In the genomic region with DNA sequence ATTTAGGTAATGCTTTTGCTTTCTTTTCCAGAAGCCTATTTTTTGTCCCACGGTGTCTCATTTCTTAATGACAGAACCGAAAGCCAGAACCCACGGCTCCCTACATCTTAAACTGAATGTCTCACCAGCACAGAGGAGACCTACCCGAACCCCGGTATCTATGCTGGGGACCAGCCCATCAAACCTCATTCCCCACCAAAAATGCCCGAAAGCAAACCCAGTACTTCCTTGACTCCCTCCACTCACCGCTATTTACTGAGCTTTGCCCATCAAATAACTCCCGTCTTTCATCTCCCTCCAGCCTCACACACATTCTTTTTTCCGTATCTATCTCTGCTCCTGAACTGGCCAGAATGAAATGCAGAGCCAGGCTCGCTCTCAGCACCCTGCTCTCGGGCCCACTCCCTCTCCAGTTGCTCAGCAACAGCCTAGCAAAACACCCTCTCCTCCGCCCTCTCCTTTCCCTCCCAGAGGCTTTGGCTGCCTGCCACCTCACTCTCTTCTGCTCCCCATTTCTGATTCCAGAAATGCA, we compare ENCODE assay signal across 8 cellular contexts. TPM values are rescaled to one million over a fixed set of nuclear protein-coding genes. Genes with fewer than 3 reads are reported as not detected.
DNase-seq lines count a peak whose midpoint lies in the region; ATAC-seq and TF ChIP-seq lines count a peak whose summit lies in the region.

No MANE protein-coding gene starts in this region.

- DNase-seq in stimulated activated CD4-positive, alpha-beta T cell treated with anti-CD3 and anti-CD28 coated beads, Interleukin-1b, Interleukin-23, amount 100 ng/mL, for 48 hours: peak; percentile 16
- DNase-seq in stimulated activated CD4-positive, alpha-beta T cell treated with anti-CD3 and anti-CD28 coated beads, Interleukin-2, amount 100 ng/mL, for 48 hours: no peak
- peak; percentile 87 for DNase-seq in NCI-H69 (lab: John Stamatoyannopoulos, UW)
- peak; percentile 54 for DNase-seq in MCF 10A (ENCODE audit: unreplicated experiment)
- peak; percentile 58 for DNase-seq in retinal pigment epithelial cell (ENCODE audit: low read depth)
- no peak for DNase-seq in GM19240 (ENCODE audit: insufficient read length, low spot score)

- no peaks in the 10 kb centered on the region for H3K9me3 ChIP-seq in iPS-18a (ENCODE audit: control insufficient read depth, low read depth, low read length)

- H3K9me3 Mint-ChIP-seq in MCF 10A (ENCODE audit: unreplicated experiment): no peaks in the 10 kb centered on the region

- H3K4me1 ChIP-seq in iPS-18a (ENCODE audit: control insufficient read depth, low read depth, low read length): peaks cover 17% of the 10 kb centered on the region

- POLR2A ChIA-PET in MCF 10A (lab: Yijun Ruan, JAX): interaction anchor here (1.1 kb wide), 1 partner anchor 9 kb away, joined by 3 read pairs; no protein-coding TSS in a partner anchor

- ATAC-seq in HG03432 (IDR thresholded peaks at IDR 0.05; ENCODE audit: unreplicated experiment): no peak

- H3K27me3 Mint-ChIP-seq in MCF 10A (ENCODE audit: insufficient read depth, unreplicated experiment): no peaks in the 10 kb centered on the region

- no peak overlapping the region for H3K9ac ChIP-seq in iPS-18a (ENCODE audit: low read length)

- peak overlapping the region; percentile 72 for H3K4me3 Mint-ChIP-seq in MCF 10A (ENCODE audit: unreplicated experiment)

- H3K36me3 ChIP-seq in iPS-18a (ENCODE audit: control insufficient read depth, low read depth, low read length): no peaks in the 10 kb centered on the region

- H3K4me3 ChIP-seq in iPS-18a (ENCODE audit: low read length): peak overlapping the region; percentile 90
- peak overlapping the region; percentile 41 for H3K4me3 ChIP-seq in retinal pigment epithelial cell (ENCODE audit: low read length)

- CTCF ChIA-PET in MCF 10A (lab: Yijun Ruan, JAX): interaction anchor here (0.5 to 0.8 kb wide), 2 partner anchors 174 to 502 kb away, joined by 3 read pairs; no protein-coding TSS in a partner anchor

- BruUV-seq in MCF 10A (replicated peaks; lab: Mats Ljungman, UMichigan): no TSS peak

- H3K27ac Mint-ChIP-seq in MCF 10A (ENCODE audit: low read depth, unreplicated experiment): peak overlapping the region; percentile 43

- peaks cover 27% of the 10 kb centered on the region for H3K4me1 Mint-ChIP-seq in MCF 10A (ENCODE audit: insufficient read depth, unreplicated experiment)

- no peaks in the 10 kb centered on the region for H3K36me3 Mint-ChIP-seq in MCF 10A (ENCODE audit: insufficient read depth, unreplicated experiment)

- peaks cover 45% of the 10 kb centered on the region for H3K27me3 ChIP-seq in iPS-18a (ENCODE audit: control insufficient read depth, insufficient read depth, low read length)

- TF ChIP-seq CTCF in MCF 10A (IDR thresholded peaks at IDR 0.05; ENCODE audit: unreplicated experiment): no peak
- TF ChIP-seq CTCF in retinal pigment epithelial cell (conservative IDR thresholded peaks at IDR 0.05; ENCODE audit: low read depth, low read length): no peak

- no peak overlapping the region for H3K27ac ChIP-seq in iPS-18a (ENCODE audit: low read length)

- intact Hi-C loops in MCF 10A (cut with micrococcal nuclease): no loop called here

RNA-seq across cellular contexts. Expression of gene IGFBP5, which starts 4.1 kb away (rescaled TPM):
- total RNA-seq in MCF 10A (2022): not detected in 2 replicates

RNA-seq across cellular contexts. Expression of gene IGFBP2, which starts 58.1 kb away (rescaled TPM):
- 18.3 and 32.0 TPM in 2 replicates for total RNA-seq in MCF 10A (2022)

Comparison
In these comparisons a context has a peak if more than half of its experiments do, and no peak if none do; other contexts are left out.
1. DNase-seq: peak in stimulated activated CD4-positive, alpha-beta T cell treated with anti-CD3 and anti-CD28 coated beads, Interleukin-1b, Interleukin-23, amount 100 ng/mL, for 48 hours (single experiment), NCI-H69 (single experiment), MCF 10A (single experiment) and retinal pigment epithelial cell (single experiment); none in stimulated activated CD4-positive, alpha-beta T cell treated with anti-CD3 and anti-CD28 coated beads, Interleukin-2, amount 100 ng/mL, for 48 hours (0 of 2) and GM19240 (single experiment).